Comparison of ENCODE assay signal across 23 cellular contexts in the genomic region with DNA sequence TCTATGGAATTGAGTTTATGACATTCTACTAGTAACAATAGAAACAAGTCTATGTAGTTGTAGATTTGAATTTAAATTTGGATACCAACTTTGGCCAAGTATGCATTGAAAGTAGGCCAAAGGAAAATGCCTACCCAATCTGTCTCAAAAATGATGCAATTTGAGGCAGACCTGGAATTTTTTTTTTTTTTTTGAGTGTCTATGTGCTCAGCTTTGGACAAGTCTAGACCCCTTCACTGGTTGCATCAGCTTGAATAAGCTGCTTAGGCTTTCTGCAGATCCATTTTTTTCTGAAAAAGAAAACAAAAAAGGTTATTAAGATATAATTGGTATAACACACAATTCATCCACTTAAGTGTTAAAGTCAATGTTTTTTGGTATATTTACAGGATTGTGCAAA.
"Had no signal": no experiment of that assay in that cellular context is flagged by ENCODE, and none has a peak within 500 bp of the region (broad histone marks: within the 10 kb centered on the region; RNA-seq: fewer than 3 reads in every experiment).

No MANE protein-coding gene starts in this region.

- H3K4me3 ChIP-seq: coronary artery, lung, mucosa of descending colon, neural progenitor cell, smooth muscle cell, suprapubic skin, vagina had no signal

- H3K9me3 ChIP-seq: mucosa of descending colon, suprapubic skin, vagina had no signal

- ATAC-seq: effector memory CD8-positive, alpha-beta T cell; esophagus mucosa; left lobe of liver; mucosa of descending colon; sciatic nerve; stimulated activated naive CD8-positive, alpha-beta T cell treated with anti-CD3 and anti-CD28 coated beads, Interleukin-15, amount 100 ng/mL, for 72 hours had no signal

- H3K27me3 ChIP-seq: neural progenitor cell, suprapubic skin, vagina had no signal

- H3K9ac ChIP-seq: neural progenitor cell, parathyroid adenoma had no signal

- H3K36me3 ChIP-seq: neural progenitor cell, suprapubic skin, vagina had no signal

- DNase-seq: effector memory CD8-positive, alpha-beta T cell; hypothalamus; immature natural killer cell; mesenchymal stem cell; mucosa of descending colon; naive B cell; stimulated activated CD4-positive, alpha-beta T cell treated with anti-CD3 and anti-CD28 coated beads, Interleukin-12 subunit alpha, Interleukin-12 subunit beta, amount 100 ng/mL, for 4 hours; stimulated activated CD4-positive, alpha-beta T cell treated with anti-CD3 and anti-CD28 coated beads, Interleukin-1b, Interleukin-23, amount 100 ng/mL, for 48 hours; stimulated activated CD4-positive, alpha-beta T cell treated with anti-CD3 and anti-CD28 coated beads, Interleukin-4, amount 100 ng/mL, for 1 hour; stimulated activated CD8-positive, alpha-beta memory T cell treated with anti-CD3 and anti-CD28 coated beads, Interleukin-4, amount 100 ng/mL, for 48 hours; stimulated activated naive CD4-positive, alpha-beta T cell; stimulated activated naive CD8-positive, alpha-beta T cell treated with anti-CD3 and anti-CD28 coated beads, Interleukin-15, amount 100 ng/mL, for 72 hours; trophoblast cell had no signal

- H3K4me1 ChIP-seq: neural progenitor cell, parathyroid adenoma, suprapubic skin, vagina had no signal
